1 cellular context compared by ENCODE assay signal in genomic region chr10:46020344-46020656, GRCh38.
TF ChIP-seq lines count a peak whose summit lies in the region.

No MANE protein-coding gene starts in this region.

TF ChIP-seq in endothelial cell of umbilical vein, 7 proteins besides CTCF, POLR2A, EP300 and RAD21 (continued from another document):
- TF ChIP-seq MAX (IDR thresholded peaks at IDR 0.05; ENCODE audit: insufficient read depth, insufficient read length) (no peak), MYC (IDR thresholded peaks at IDR 0.05; ENCODE audit: low read depth, low read length) (no peak), POLR2AphosphoS5 (IDR thresholded peaks at IDR 0.05; ENCODE audit: insufficient read depth, low read depth, low read length) (no peak)
